21 cellular contexts compared by ENCODE assay signal in the genomic region with DNA sequence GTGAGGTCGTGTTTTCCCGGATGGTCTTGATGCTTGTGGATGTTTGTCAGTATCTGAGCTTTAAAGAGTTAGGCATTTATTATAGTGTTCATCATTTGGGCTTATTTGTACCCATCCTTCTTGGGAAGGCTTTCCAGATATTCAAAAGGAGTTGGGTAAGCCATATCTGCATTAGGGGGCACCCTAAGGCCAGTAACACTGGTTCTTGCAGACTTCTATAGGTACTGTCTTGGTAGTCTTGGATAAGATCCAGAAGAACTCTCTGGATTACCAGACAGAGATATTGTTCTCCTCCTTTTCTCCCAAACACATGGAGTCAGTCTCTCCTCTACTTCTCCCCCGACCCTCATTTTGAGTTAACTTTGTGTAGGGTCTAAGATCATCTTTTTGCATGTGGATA.
"Had no signal": no experiment of that assay in that cellular context is flagged by ENCODE, and none has a peak within 500 bp of the region (broad histone marks: within the 10 kb centered on the region; RNA-seq: fewer than 3 reads in every experiment).

No MANE protein-coding gene starts in this region.

- H3K36me3 ChIP-seq: ascending aorta, heart left ventricle, lower lobe of right lung, neural progenitor cell, suprapubic skin, tibial nerve had no signal

- FAIRE-seq: kidney had no signal

- H3K4me2 ChIP-seq: neural progenitor cell had no signal

- H3K4me1 ChIP-seq: ascending aorta, heart left ventricle, lower lobe of right lung, neural progenitor cell, suprapubic skin, tibial nerve had no signal

- H3K9ac ChIP-seq: neural progenitor cell had no signal

- H3K4me3 ChIP-seq: ascending aorta, heart left ventricle, lower lobe of right lung, neural progenitor cell, suprapubic skin, tibial nerve had no signal

- H2AFZ ChIP-seq: neural progenitor cell had no signal

- DNase-seq: activated T-cell treated with anti-CD3 and anti-CD28 coated beads, Interleukin-2, amount 50 U/mL, for 1 hour; cerebellar nuclear complex; effector CD8-positive, alpha-beta T cell; heart left ventricle; kidney; lower lobe of right lung; naive thymus-derived CD4-positive, alpha-beta T cell; small intestine; stimulated activated CD4-positive, alpha-beta T cell treated with anti-CD3 and anti-CD28 coated beads, Interleukin-2, amount 100 ng/mL, for 24 hours; stimulated activated naive CD8-positive, alpha-beta T cell treated with anti-CD3 and anti-CD28 coated beads, Interleukin-15, amount 100 ng/mL, for 72 hours; T1000 had no signal

- H3K27ac ChIP-seq: ascending aorta, heart left ventricle, lower lobe of right lung, neural progenitor cell, suprapubic skin, tibial nerve had no signal

- H3K27me3 ChIP-seq: ascending aorta, heart left ventricle, neural progenitor cell, suprapubic skin, tibial nerve had no signal

- ATAC-seq: activated naive CD4-positive, alpha-beta T cell treated with anti-CD3 and anti-CD28 coated beads, Interleukin-2, amount 50 U/mL, for 72 hours; activated T-helper 17 cell treated with anti-CD3 and anti-CD28 coated beads, Interleukin-2, amount 50 U/mL, for 72 hours; esophagus mucosa; heart left ventricle; lower lobe of right lung; naive thymus-derived CD4-positive, alpha-beta T cell; sciatic nerve; stimulated activated effector memory CD8-positive, alpha-beta T cell treated with anti-CD3 and anti-CD28 coated beads, Interleukin-12 subunit alpha, Interleukin-12 subunit beta, amount 100 ng/mL, for 72 hours; stimulated activated naive CD8-positive, alpha-beta T cell treated with anti-CD3 and anti-CD28 coated beads, Interleukin-15, amount 100 ng/mL, for 72 hours; WTC11 had no signal

- H3K9me3 ChIP-seq: suprapubic skin had no signal
